ENCODE assay signal across 9 cellular contexts in genomic region chr12:102118874-102119273, GRCh38. TPM values are rescaled to one million over a fixed set of nuclear protein-coding genes. Genes with fewer than 3 reads are reported as not detected.
DNase-seq lines count a peak whose midpoint lies in the region; ATAC-seq, FAIRE-seq and TF ChIP-seq lines count a peak whose summit lies in the region.
"Had no signal": no experiment of that assay in that cellular context is flagged by ENCODE, and none has a peak within 500 bp of the region (broad histone marks: within the 10 kb centered on the region; RNA-seq: fewer than 3 reads in every experiment).

No MANE protein-coding gene starts in this region.

- peaks cover 28% of the 10 kb centered on the region for H3K4me1 Mint-ChIP-seq in activated naive CD8-positive, alpha-beta T cell treated with anti-CD3 and anti-CD28 coated beads, Interleukin-2, amount 50 U/mL, for 24 hours
- H3K4me1 Mint-ChIP-seq in type B pancreatic cell (ENCODE audit: unreplicated experiment), result peaks cover 8% of the 10 kb centered on the region

- no peaks in the 10 kb centered on the region for H4K20me1 ChIP-seq in HepG2 (ENCODE audit: insufficient read depth, low read length)

- peaks cover 37% of the 10 kb centered on the region for H3K79me2 ChIP-seq in HepG2 (ENCODE audit: insufficient read depth, low read length)

- H3K4me3 ChIP-seq in heart right ventricle, result peak overlapping the region in 6 of 10 donors; percentile 66 to 89 (median 84)
- peak overlapping the region; percentile 83 to 97 (median 86) for H3K4me3 ChIP-seq in HepG2 (replicated peaks in 1 of 3; ENCODE audit: insufficient read depth in 1 of 3, low read depth in 2 of 3, low read length in 3 of 3)

- no peak for TF ChIP-seq EP300 in HepG2 (IDR thresholded peaks at IDR 0.05; ENCODE audit: low read depth in 2 of 2, low read length in 2 of 2)
- TF ChIP-seq EP300 in HepG2 (CRISPR knock-in tag; IDR thresholded peaks at IDR 0.05; ENCODE audit: borderline replicate concordance), result no peak

- peaks cover 30% of the 10 kb centered on the region for H3K36me3 Mint-ChIP-seq in activated naive CD8-positive, alpha-beta T cell treated with anti-CD3 and anti-CD28 coated beads, Interleukin-2, amount 50 U/mL, for 24 hours (ENCODE audit: low read depth)
- H3K36me3 Mint-ChIP-seq in type B pancreatic cell, result peaks cover 9% of the 10 kb centered on the region

- H3K9me3 ChIP-seq in heart right ventricle (no peaks in the 10 kb centered on the region), HepG2 (ENCODE audit: low read length) (no peaks in the 10 kb centered on the region)

- intact Hi-C loops in heart right ventricle (cut with DNase I), result loop anchor here in 4 of 10 donors (2.0 to 5.0 kb wide), 2 partner anchors 56 to 57 kb away; partner anchors contain the start of gene WASHC3 (in 3 of the 4)
- intact Hi-C loops in Right ventricle myocardium superior (cut with DNase I), result no loop called here
- intact Hi-C loops in HepG2 (cut with micrococcal nuclease; ENCODE audit: unreplicated experiment), result no loop called here

- DNase-seq in heart right ventricle (no peak), Right ventricle myocardium superior (no peak), HepG2 (ENCODE audit: low spot score) (no peak), type B pancreatic cell (ENCODE audit: extremely low spot score, unreplicated experiment) (no peak), ureter (ENCODE audit: low spot score) (no peak), NCI-H2029 treated with DMSO at 0.1 percent for 48 hours (lab: John Stamatoyannopoulos, UW) (no peak)
- DNase-seq in activated naive CD8-positive, alpha-beta T cell treated with anti-CD3 and anti-CD28 coated beads, Interleukin-2, amount 50 U/mL, for 24 hours, result no peak
- no peak for DNase-seq in effector CD4-positive, alpha-beta T cell
- DNase-seq: NCI-H69 had no signal

- H3K4me3 Mint-ChIP-seq in activated naive CD8-positive, alpha-beta T cell treated with anti-CD3 and anti-CD28 coated beads, Interleukin-2, amount 50 U/mL, for 24 hours, result peak overlapping the region; percentile 95
- peak overlapping the region; percentile 91 for H3K4me3 Mint-ChIP-seq in type B pancreatic cell

- H3K27me3 Mint-ChIP-seq in activated naive CD8-positive, alpha-beta T cell treated with anti-CD3 and anti-CD28 coated beads, Interleukin-2, amount 50 U/mL, for 24 hours, result no peaks in the 10 kb centered on the region
- H3K27me3 Mint-ChIP-seq in type B pancreatic cell, result no peaks in the 10 kb centered on the region

- 79 to 84% methylated on average over 2 of the region's 2 CpGs for WGBS in heart right ventricle, 2 donors
- WGBS in HepG2 (ENCODE audit: low lambda C conversion rate), result 44% methylated on average over 2 of the region's 2 CpGs

- H3K9me3 Mint-ChIP-seq in activated naive CD8-positive, alpha-beta T cell treated with anti-CD3 and anti-CD28 coated beads, Interleukin-2, amount 50 U/mL, for 24 hours, result no peaks in the 10 kb centered on the region
- no peaks in the 10 kb centered on the region for H3K9me3 Mint-ChIP-seq in type B pancreatic cell

- H3K27ac ChIP-seq in heart right ventricle, result no peak overlapping the region
- no peak overlapping the region for H3K27ac ChIP-seq in HepG2 (ENCODE audit: extremely low read length, insufficient read depth, low read length)

- POLR2A ChIA-PET in HepG2 (lab: Yijun Ruan, JAX), result interaction anchor here (2.6 kb wide), 1 partner anchor 57 kb away, joined by 14 read pairs; the partner anchor contains the start of gene WASHC3

- peak overlapping the region; percentile 68 for H3K27ac Mint-ChIP-seq in activated naive CD8-positive, alpha-beta T cell treated with anti-CD3 and anti-CD28 coated beads, Interleukin-2, amount 50 U/mL, for 24 hours
- peak overlapping the region; percentile 94 for H3K27ac Mint-ChIP-seq in type B pancreatic cell

- TF ChIP-seq CTCF in heart right ventricle (IDR thresholded peaks at IDR 0.05), result no peak
- no peak for TF ChIP-seq CTCF in HepG2 (CRISPR knock-in tag; IDR thresholded peaks at IDR 0.05)
- no peak for TF ChIP-seq CTCF in type B pancreatic cell (conservative IDR thresholded peaks at IDR 0.05)

- peaks cover 0 to 22% (median 18%) of the 10 kb centered on the region in 9 donors for H3K4me1 ChIP-seq in heart right ventricle
- H3K4me1 ChIP-seq in HepG2 (ENCODE audit: insufficient read depth, low read length), result peaks cover 33% of the 10 kb centered on the region

- peak overlapping the region; percentile 93 for H3K9ac ChIP-seq in HepG2 (ENCODE audit: insufficient read depth, low read depth, low read length)

- FAIRE-seq in HepG2 (lab: Jason Lieb, UNC), result no peak

- no peak for TF ChIP-seq POLR2A in HepG2 (IDR thresholded peaks at IDR 0.05; ENCODE audit: insufficient read depth in 1 of 2, low read depth in 2 of 2, low read length in 2 of 2)

- BruUV-seq in HepG2 (replicated peaks; lab: Mats Ljungman, UMichigan), result no TSS peak

- TF ChIP-seq RAD21 in HepG2 (CRISPR knock-in tag; IDR thresholded peaks at IDR 0.05), result no peak

- no peak overlapping the region for H2AFZ ChIP-seq in HepG2 (ENCODE audit: low read length)

- H3K27me3 ChIP-seq in heart right ventricle (no peaks in the 10 kb centered on the region), HepG2 (ENCODE audit: control insufficient read depth in 1 of 2, insufficient read depth in 2 of 2, low read length in 2 of 2) (no peaks in the 10 kb centered on the region; a peak in 1 of 5 replicates)

- H3K36me3 ChIP-seq in heart right ventricle (peaks cover 0 to 44% (median 0%) of the 10 kb centered on the region in 9 donors), HepG2 (replicated peaks in 1 of 2; ENCODE audit: control insufficient read depth in 1 of 2, insufficient read depth in 2 of 2, low read length in 2 of 2) (peaks cover 1 to 6% of the 10 kb centered on the region in 2 experiments; a peak in 1 of 5 replicates)

- in situ Hi-C loops in HepG2 (cut with HindIII; ENCODE audit: extremely low pct_ligation_motif_present, low pct_unique_long_range_greater_than_20kb), result no loop called here

- CTCF ChIA-PET in HepG2 (lab: Yijun Ruan, JAX; ENCODE audit: low intra/inter-chr PET ratio, low total read pairs), result no interaction called here

- no peak for ATAC-seq in heart right ventricle
- no peak for ATAC-seq in Right ventricle myocardium superior (ENCODE audit: poor library complexity)
- ATAC-seq in activated naive CD8-positive, alpha-beta T cell treated with anti-CD3 and anti-CD28 coated beads, Interleukin-2, amount 50 U/mL, for 24 hours, result no peak
- ATAC-seq in HepG2, result no peak

- H3K4me2 ChIP-seq in HepG2 (ENCODE audit: low read depth, low read length), result peak overlapping the region; percentile 83

RNA-seq across cellular contexts. Expression of gene NUP37, which starts 1.0 kb away (rescaled TPM):
- total RNA-seq in heart right ventricle, result 10 to 100 TPM; 16.5 to 23.9 (median 21.1) TPM
- polyA plus RNA-seq in heart right ventricle, result 10 to 100 TPM in 1 of 2 donors, 1 to 10 TPM in 1; 6.4 to 15.7 TPM
- 17.1 TPM for total RNA-seq in Right ventricle myocardium superior
- 80.1 and 130 TPM in 2 replicates for total RNA-seq in HepG2 (2016; rRNA removed; fragmentation: Illumina TruSeq; extraction: Trizol)
- 15.1 and 15.2 TPM in 2 replicates for total RNA-seq in HepG2 (2016; cell fraction: cytosol; rRNA removed; fragmentation: Illumina TruSeq; extraction: Trizol; ENCODE audit: low read depth)
- 78.2 and 135 TPM in 2 replicates for total RNA-seq in HepG2 (2016; cell fraction: insoluble cytoplasmic fraction; rRNA removed; fragmentation: Illumina TruSeq; extraction: Trizol)
- 20.5 and 22.4 TPM in 2 replicates for total RNA-seq in HepG2 (2016; cell fraction: membrane; rRNA removed; fragmentation: Illumina TruSeq; extraction: Trizol)
- total RNA-seq in HepG2 (2016; cell fraction: nucleus; rRNA removed; fragmentation: Illumina TruSeq; extraction: Trizol), result 36.4 and 40.5 TPM in 2 replicates
- 29.4 and 50.6 TPM in 2 replicates for polyA plus RNA-seq in HepG2 (2011; rRNA removed)
- 22.0 and 25.7 TPM in 2 replicates for polyA plus RNA-seq in HepG2 (2011; cell fraction: cytosol; rRNA removed)
- 6.8 and 8.4 TPM in 2 replicates for polyA plus RNA-seq in HepG2 (2011; cell fraction: nucleus; rRNA removed)
- polyA plus RNA-seq in HepG2 (2012), result 35.0 and 41.4 TPM in 2 replicates
- 7.8 and 9.1 TPM in 2 replicates for polyA plus RNA-seq in HepG2 (2016; cell fraction: cytosol; fragmentation: Illumina TruSeq; extraction: Trizol; ENCODE audit: low read depth)
- polyA plus RNA-seq in HepG2 (2016; cell fraction: insoluble cytoplasmic fraction; fragmentation: Illumina TruSeq; extraction: Trizol; ENCODE audit: low read depth), result 103 and 119 TPM in 2 replicates
- polyA plus RNA-seq in HepG2 (2016; cell fraction: membrane; fragmentation: Illumina TruSeq; extraction: Trizol; ENCODE audit: low read depth), result 11.8 and 14.2 TPM in 2 replicates
- 31.4 and 34.4 TPM in 2 replicates for polyA plus RNA-seq in HepG2 (2016; cell fraction: nucleus; fragmentation: Illumina TruSeq; extraction: Trizol; ENCODE audit: insufficient read depth, low read depth)
- 12.3 and 26.8 TPM in 2 replicates for polyA minus RNA-seq in HepG2 (2011; rRNA and poly(A)+ RNA removed; ENCODE audit: low replicate concordance)
- 19.5 and 23.4 TPM in 2 replicates for polyA minus RNA-seq in HepG2 (2011; cell fraction: cytosol; rRNA and poly(A)+ RNA removed)
- 22.0 and 28.2 TPM in 2 replicates for polyA minus RNA-seq in HepG2 (2011; cell fraction: nucleus; rRNA and poly(A)+ RNA removed)
- total RNA-seq in type B pancreatic cell (ENCODE audit: low replicate concordance), result 34.3 and 39.2 TPM in 2 replicates
- total RNA-seq in ureter, result 23.4 TPM

RNA-seq across cellular contexts. Expression of gene PARPBP, which starts 1.1 kb away (rescaled TPM):
- total RNA-seq in heart right ventricle, result 1 to 10 TPM in 2 of 10 donors, under 1 TPM in 7, not detected in 1; 0.39 to 1.8 (median 0.80) TPM
- under 1 TPM; 0.39 to 0.80 TPM for polyA plus RNA-seq in heart right ventricle
- total RNA-seq in Right ventricle myocardium superior, result 0.24 TPM
- total RNA-seq in HepG2 (2016; rRNA removed; fragmentation: Illumina TruSeq; extraction: Trizol), result 28.4 and 43.3 TPM in 2 replicates
- 9.2 and 10.5 TPM in 2 replicates for total RNA-seq in HepG2 (2016; cell fraction: cytosol; rRNA removed; fragmentation: Illumina TruSeq; extraction: Trizol; ENCODE audit: low read depth)
- 27.2 and 43.8 TPM in 2 replicates for total RNA-seq in HepG2 (2016; cell fraction: insoluble cytoplasmic fraction; rRNA removed; fragmentation: Illumina TruSeq; extraction: Trizol)
- 18.1 and 20.1 TPM in 2 replicates for total RNA-seq in HepG2 (2016; cell fraction: membrane; rRNA removed; fragmentation: Illumina TruSeq; extraction: Trizol)
- total RNA-seq in HepG2 (2016; cell fraction: nucleus; rRNA removed; fragmentation: Illumina TruSeq; extraction: Trizol), result 42.1 and 44.8 TPM in 2 replicates
- 4.3 and 6.7 TPM in 2 replicates for polyA plus RNA-seq in HepG2 (2011; rRNA removed)
- 1.8 and 2.8 TPM in 2 replicates for polyA plus RNA-seq in HepG2 (2011; cell fraction: cytosol; rRNA removed)
- 6.8 and 6.9 TPM in 2 replicates for polyA plus RNA-seq in HepG2 (2011; cell fraction: nucleus; rRNA removed)
- 5.9 and 8.7 TPM in 2 replicates for polyA plus RNA-seq in HepG2 (2012)
- polyA plus RNA-seq in HepG2 (2016; cell fraction: cytosol; fragmentation: Illumina TruSeq; extraction: Trizol; ENCODE audit: low read depth), result 5.9 and 6.6 TPM in 2 replicates
- 36.8 and 38.0 TPM in 2 replicates for polyA plus RNA-seq in HepG2 (2016; cell fraction: insoluble cytoplasmic fraction; fragmentation: Illumina TruSeq; extraction: Trizol; ENCODE audit: low read depth)
- polyA plus RNA-seq in HepG2 (2016; cell fraction: membrane; fragmentation: Illumina TruSeq; extraction: Trizol; ENCODE audit: low read depth), result 13.0 and 14.4 TPM in 2 replicates
- 24.2 and 25.3 TPM in 2 replicates for polyA plus RNA-seq in HepG2 (2016; cell fraction: nucleus; fragmentation: Illumina TruSeq; extraction: Trizol; ENCODE audit: insufficient read depth, low read depth)
- polyA minus RNA-seq in HepG2 (2011; rRNA and poly(A)+ RNA removed; ENCODE audit: low replicate concordance), result 3.8 and 19.2 TPM in 2 replicates
- 2.5 and 3.9 TPM in 2 replicates for polyA minus RNA-seq in HepG2 (2011; cell fraction: cytosol; rRNA and poly(A)+ RNA removed)
- polyA minus RNA-seq in HepG2 (2011; cell fraction: nucleus; rRNA and poly(A)+ RNA removed), result 33.8 and 47.3 TPM in 2 replicates
- total RNA-seq in type B pancreatic cell (ENCODE audit: low replicate concordance), result 6.2 and 19.0 TPM in 2 replicates
- 2.7 TPM for total RNA-seq in ureter

RNA-seq across cellular contexts. Expression of gene WASHC3, which starts 57.1 kb away (rescaled TPM):
- total RNA-seq in heart right ventricle, result 10 to 100 TPM; 33.2 to 55.2 (median 40.7) TPM
- 10 to 100 TPM; 45.9 to 54.2 TPM for polyA plus RNA-seq in heart right ventricle
- total RNA-seq in Right ventricle myocardium superior, result 31.9 TPM
- 32.7 and 40.5 TPM in 2 replicates for total RNA-seq in HepG2 (2016; rRNA removed; fragmentation: Illumina TruSeq; extraction: Trizol)
- 16.5 and 22.9 TPM in 2 replicates for total RNA-seq in HepG2 (2016; cell fraction: cytosol; rRNA removed; fragmentation: Illumina TruSeq; extraction: Trizol; ENCODE audit: low read depth)
- total RNA-seq in HepG2 (2016; cell fraction: insoluble cytoplasmic fraction; rRNA removed; fragmentation: Illumina TruSeq; extraction: Trizol), result 32.7 and 45.6 TPM in 2 replicates
- 15.4 and 17.0 TPM in 2 replicates for total RNA-seq in HepG2 (2016; cell fraction: membrane; rRNA removed; fragmentation: Illumina TruSeq; extraction: Trizol)
- total RNA-seq in HepG2 (2016; cell fraction: nucleus; rRNA removed; fragmentation: Illumina TruSeq; extraction: Trizol), result 23.2 and 28.9 TPM in 2 replicates
- polyA plus RNA-seq in HepG2 (2011; rRNA removed), result 36.0 and 47.3 TPM in 2 replicates
- polyA plus RNA-seq in HepG2 (2011; cell fraction: cytosol; rRNA removed), result 26.2 and 34.9 TPM in 2 replicates
- polyA plus RNA-seq in HepG2 (2011; cell fraction: nucleus; rRNA removed), result 18.6 and 22.7 TPM in 2 replicates
- 23.8 and 31.6 TPM in 2 replicates for polyA plus RNA-seq in HepG2 (2012)
- polyA plus RNA-seq in HepG2 (2016; cell fraction: cytosol; fragmentation: Illumina TruSeq; extraction: Trizol; ENCODE audit: low read depth), result 13.0 and 15.0 TPM in 2 replicates
- polyA plus RNA-seq in HepG2 (2016; cell fraction: insoluble cytoplasmic fraction; fragmentation: Illumina TruSeq; extraction: Trizol; ENCODE audit: low read depth), result 38.9 and 43.9 TPM in 2 replicates
- 13.8 and 15.7 TPM in 2 replicates for polyA plus RNA-seq in HepG2 (2016; cell fraction: membrane; fragmentation: Illumina TruSeq; extraction: Trizol; ENCODE audit: low read depth)
- 24.6 and 25.4 TPM in 2 replicates for polyA plus RNA-seq in HepG2 (2016; cell fraction: nucleus; fragmentation: Illumina TruSeq; extraction: Trizol; ENCODE audit: insufficient read depth, low read depth)
- polyA minus RNA-seq in HepG2 (2011; rRNA and poly(A)+ RNA removed; ENCODE audit: low replicate concordance), result 9.5 and 16.6 TPM in 2 replicates
- 14.0 and 14.1 TPM in 2 replicates for polyA minus RNA-seq in HepG2 (2011; cell fraction: cytosol; rRNA and poly(A)+ RNA removed)
- 27.4 and 42.3 TPM in 2 replicates for polyA minus RNA-seq in HepG2 (2011; cell fraction: nucleus; rRNA and poly(A)+ RNA removed)
- 19.2 and 21.1 TPM in 2 replicates for total RNA-seq in type B pancreatic cell (ENCODE audit: low replicate concordance)
- total RNA-seq in ureter, result 41.5 TPM
